1 cellular context compared by ENCODE assay signal in the genomic region with DNA sequence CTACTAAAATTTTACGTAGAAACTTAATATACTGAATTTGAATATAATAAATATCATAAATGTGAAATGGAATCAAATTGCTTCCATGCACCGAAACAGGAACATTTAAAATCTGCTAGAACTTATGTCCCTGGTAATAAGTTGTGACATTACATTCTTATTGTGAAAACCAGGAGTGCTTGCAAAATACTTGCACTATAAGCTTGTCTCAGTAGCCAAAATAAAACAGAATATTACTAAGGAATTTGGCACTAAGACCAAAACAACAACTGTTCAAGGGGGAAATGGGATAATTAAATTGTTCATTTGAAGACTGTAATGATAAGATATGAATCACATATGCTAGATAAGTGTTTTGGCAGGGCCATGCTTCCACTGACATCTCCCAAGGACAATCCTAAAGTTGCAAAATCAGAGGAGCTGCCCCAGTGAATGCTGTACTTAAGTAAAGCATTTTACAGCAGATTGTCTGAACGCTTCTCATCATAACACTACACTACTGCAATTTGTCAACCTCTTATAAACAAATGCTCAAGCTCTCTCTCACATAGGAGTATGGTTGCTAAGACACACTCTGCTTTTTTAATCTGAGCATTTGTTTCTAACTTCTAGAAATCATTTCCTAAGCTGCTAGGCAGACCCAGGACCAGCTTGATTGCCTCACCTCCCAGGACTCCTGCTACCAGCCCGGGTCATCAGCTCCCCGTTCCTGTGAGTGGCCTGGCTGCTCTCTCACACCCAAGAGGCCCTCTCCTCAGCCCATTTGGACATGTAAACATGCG.
TF ChIP-seq lines count a peak whose summit lies in the region.

No MANE protein-coding gene starts in this region.

TF ChIP-seq in GM23338, 12 proteins besides CTCF, POLR2A, EP300 and RAD21 (continued from another document):
- TF ChIP-seq, protein P1, sequence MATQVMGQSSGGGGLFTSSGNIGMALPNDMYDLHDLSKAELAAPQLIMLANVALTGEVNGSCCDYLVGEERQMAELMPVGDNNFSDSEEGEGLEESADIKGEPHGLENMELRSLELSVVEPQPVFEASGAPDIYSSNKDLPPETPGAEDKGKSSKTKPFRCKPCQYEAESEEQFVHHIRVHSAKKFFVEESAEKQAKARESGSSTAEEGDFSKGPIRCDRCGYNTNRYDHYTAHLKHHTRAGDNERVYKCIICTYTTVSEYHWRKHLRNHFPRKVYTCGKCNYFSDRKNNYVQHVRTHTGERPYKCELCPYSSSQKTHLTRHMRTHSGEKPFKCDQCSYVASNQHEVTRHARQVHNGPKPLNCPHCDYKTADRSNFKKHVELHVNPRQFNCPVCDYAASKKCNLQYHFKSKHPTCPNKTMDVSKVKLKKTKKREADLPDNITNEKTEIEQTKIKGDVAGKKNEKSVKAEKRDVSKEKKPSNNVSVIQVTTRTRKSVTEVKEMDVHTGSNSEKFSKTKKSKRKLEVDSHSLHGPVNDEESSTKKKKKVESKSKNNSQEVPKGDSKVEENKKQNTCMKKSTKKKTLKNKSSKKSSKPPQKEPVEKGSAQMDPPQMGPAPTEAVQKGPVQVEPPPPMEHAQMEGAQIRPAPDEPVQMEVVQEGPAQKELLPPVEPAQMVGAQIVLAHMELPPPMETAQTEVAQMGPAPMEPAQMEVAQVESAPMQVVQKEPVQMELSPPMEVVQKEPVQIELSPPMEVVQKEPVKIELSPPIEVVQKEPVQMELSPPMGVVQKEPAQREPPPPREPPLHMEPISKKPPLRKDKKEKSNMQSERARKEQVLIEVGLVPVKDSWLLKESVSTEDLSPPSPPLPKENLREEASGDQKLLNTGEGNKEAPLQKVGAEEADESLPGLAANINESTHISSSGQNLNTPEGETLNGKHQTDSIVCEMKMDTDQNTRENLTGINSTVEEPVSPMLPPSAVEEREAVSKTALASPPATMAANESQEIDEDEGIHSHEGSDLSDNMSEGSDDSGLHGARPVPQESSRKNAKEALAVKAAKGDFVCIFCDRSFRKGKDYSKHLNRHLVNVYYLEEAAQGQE (IDR thresholded peaks at IDR 0.05; ENCODE audit: unreplicated experiment) = no peak
- no peak for TF ChIP-seq STAT1 (IDR thresholded peaks at IDR 0.05; ENCODE audit: unreplicated experiment)
- no peak for TF ChIP-seq JUNB (IDR thresholded peaks at IDR 0.05; ENCODE audit: unreplicated experiment)
- TF ChIP-seq CREB1 (CRISPR knock-in tag; IDR thresholded peaks at IDR 0.05; ENCODE audit: low read depth) = no peak
